ENCODE assay signal across 17 cellular contexts in genomic region chr11:92222701-92223100, GRCh38. TPM values are rescaled to one million over a fixed set of nuclear protein-coding genes. Genes with fewer than 3 reads are reported as not detected.
DNase-seq lines count a peak whose midpoint lies in the region; ATAC-seq and TF ChIP-seq lines count a peak whose summit lies in the region.
"Had no signal": no experiment of that assay in that cellular context is flagged by ENCODE, and none has a peak within 500 bp of the region (broad histone marks: within the 10 kb centered on the region; RNA-seq: fewer than 3 reads in every experiment).

No MANE protein-coding gene starts in this region.

- peaks cover 34% of the 10 kb centered on the region for H3K27me3 Mint-ChIP-seq in stimulated activated memory B cell treated with anti-CD40 and anti-IgM and Interleukin-4, amounts not matched to agents 10 μg/mL and 1 μg/mL and 100 μg/mL, for 72 hours

- H3K4me3 ChIP-seq in neuron (ENCODE audit: low read length) = peak overlapping the region; percentile 94
- H3K4me3 ChIP-seq in spleen = no peak overlapping the region

- H2AFZ ChIP-seq in neuron (ENCODE audit: low read depth, low read length) = no peak overlapping the region

- DNase-seq in NCI-H1105 treated with DMSO at 0.1 percent for 48 hours (lab: John Stamatoyannopoulos, UW) = peak; percentile 36
- no peak for DNase-seq in NCI-H1105 (lab: John Stamatoyannopoulos, UW)
- peak; percentile 94 for DNase-seq in DMS79 treated with DMSO at 0.1 percent for 48 hours (lab: John Stamatoyannopoulos, UW)
- DNase-seq in NCI-H69 (lab: John Stamatoyannopoulos, UW) = peak; percentile 79
- no peak for DNase-seq in spleen
- DNase-seq in anterior cingulate cortex (lab: John Stamatoyannopoulos, UW) = no peak
- DNase-seq: 8988T; BE2C; CD4-positive, alpha-beta T cell; DMS153; GOT3; Kasumi-1; MM.1S; NCI-H1694 treated with DMSO at 0.1 percent for 48 hours; NCI-H510A had no signal

- H3K27ac ChIP-seq in spleen = no peak overlapping the region

- ATAC-seq in stimulated activated memory B cell treated with anti-CD40 and anti-IgM and Interleukin-4, amounts not matched to agents 10 μg/mL and 1 μg/mL and 100 μg/mL, for 72 hours = no peak

- H3K9me3 Mint-ChIP-seq in stimulated activated memory B cell treated with anti-CD40 and anti-IgM and Interleukin-4, amounts not matched to agents 10 μg/mL and 1 μg/mL and 100 μg/mL, for 72 hours = peaks cover 5% of the 10 kb centered on the region

- H3K36me3 Mint-ChIP-seq in stimulated activated memory B cell treated with anti-CD40 and anti-IgM and Interleukin-4, amounts not matched to agents 10 μg/mL and 1 μg/mL and 100 μg/mL, for 72 hours = no peaks in the 10 kb centered on the region

- intact Hi-C loops in spleen (cut with DNase I; ENCODE audit: low total_unique reads) = no loop called here

- H3K9me3 ChIP-seq in neuron (ENCODE audit: low read length) (peaks cover 2% of the 10 kb centered on the region), spleen (peaks cover 0 to 11% (median 0%) of the 10 kb centered on the region in 8 donors)
- H3K9me3 ChIP-seq: BE2C had no signal

- H3K27me3 ChIP-seq in neuron (ENCODE audit: insufficient read depth, low read length) = no peaks in the 10 kb centered on the region
- peaks cover 0 to 72% (median 32%) of the 10 kb centered on the region in 7 donors for H3K27me3 ChIP-seq in spleen (replicated peaks in 1 of 7)

- no peak overlapping the region for H3K4me3 Mint-ChIP-seq in stimulated activated memory B cell treated with anti-CD40 and anti-IgM and Interleukin-4, amounts not matched to agents 10 μg/mL and 1 μg/mL and 100 μg/mL, for 72 hours
- H3K4me3 Mint-ChIP-seq: CD4-positive, alpha-beta T cell had no signal

- H3K4me1 ChIP-seq in neuron (ENCODE audit: insufficient read depth, low read length) = peaks cover 25% of the 10 kb centered on the region
- peaks cover 0 to 31% (median 12%) of the 10 kb centered on the region in 6 donors for H3K4me1 ChIP-seq in spleen
- H3K4me1 ChIP-seq: BE2C had no signal

- no peak overlapping the region for H3K27ac Mint-ChIP-seq in stimulated activated memory B cell treated with anti-CD40 and anti-IgM and Interleukin-4, amounts not matched to agents 10 μg/mL and 1 μg/mL and 100 μg/mL, for 72 hours
- H3K27ac Mint-ChIP-seq: CD4-positive, alpha-beta T cell had no signal

- H3K36me3 ChIP-seq in neuron (ENCODE audit: insufficient read depth, low read length) (no peaks in the 10 kb centered on the region), spleen (no peaks in the 10 kb centered on the region)
- H3K36me3 ChIP-seq: BE2C had no signal

- no peak for TF ChIP-seq CTCF in spleen (IDR thresholded peaks at IDR 0.05 in 8 of 11, conservative IDR thresholded peaks at IDR 0.05 in 3 of 11)

- TF ChIP-seq POLR2A in spleen (IDR thresholded peaks at IDR 0.05) = no peak

- H3K4me1 Mint-ChIP-seq in stimulated activated memory B cell treated with anti-CD40 and anti-IgM and Interleukin-4, amounts not matched to agents 10 μg/mL and 1 μg/mL and 100 μg/mL, for 72 hours = peaks cover 4% of the 10 kb centered on the region

- 20 to 70% (median 53%) methylated on average over 1 of the region's 1 CpG for WGBS in spleen, 5 donors

RNA-seq across cellular contexts. Expression of gene FAT3, which starts 1.9 kb away (rescaled TPM):
- under 1 TPM; 0.17 to 0.57 (median 0.37) TPM for total RNA-seq in spleen
- polyA plus RNA-seq in spleen = under 1 TPM; 0.02 to 0.03 (median 0.03) TPM
- total RNA-seq: CD4-positive, alpha-beta T cell had no signal

Comparison
In these comparisons a context has a peak if more than half of its experiments do, and no peak if none do; other contexts are left out.
1. DNase-seq: peak in NCI-H1105 treated with DMSO at 0.1 percent for 48 hours (single experiment), DMS79 treated with DMSO at 0.1 percent for 48 hours (single experiment) and NCI-H69 (single experiment); none in NCI-H1105 (single experiment), spleen (single experiment) and anterior cingulate cortex (0 of 58).